Comparison of ENCODE assay signal across 35 cellular contexts in the genomic region with DNA sequence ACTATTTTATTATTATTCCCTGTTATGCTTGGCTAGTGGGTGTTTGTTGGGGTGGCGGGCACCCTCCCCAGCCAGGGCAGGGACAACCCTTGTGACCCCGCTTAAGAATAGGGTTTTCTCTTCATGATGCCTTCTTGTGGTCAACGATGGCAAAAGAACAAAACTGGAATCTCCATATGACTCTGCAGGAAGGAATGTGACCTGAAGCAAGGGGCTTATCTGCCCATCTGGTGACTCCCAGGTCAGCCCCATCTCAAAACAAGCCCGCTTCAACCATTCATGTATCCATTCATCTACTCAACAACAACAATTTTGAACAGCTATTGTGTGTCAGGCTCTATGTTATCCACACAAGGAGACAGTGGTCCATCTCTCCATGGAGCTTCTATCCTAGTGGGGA. TPM values are rescaled to one million over a fixed set of nuclear protein-coding genes. Genes with fewer than 3 reads are reported as not detected.
DNase-seq lines count a peak whose midpoint lies in the region; ATAC-seq and TF ChIP-seq lines count a peak whose summit lies in the region.
"Had no signal": no experiment of that assay in that cellular context is flagged by ENCODE, and none has a peak within 500 bp of the region (broad histone marks: within the 10 kb centered on the region; RNA-seq: fewer than 3 reads in every experiment).

No MANE protein-coding gene starts in this region.

- H3K4me2 ChIP-seq in PC-9 = peak overlapping the region; percentile 34

- TF ChIP-seq CTCF in AG10803 (conservative IDR thresholded peaks at IDR 0.05; ENCODE audit: low read length) (no peak), PC-9 (conservative IDR thresholded peaks at IDR 0.05) (no peak), endodermal cell (conservative IDR thresholded peaks at IDR 0.05) (peak; percentile 34)

- peaks cover 3% of the 10 kb centered on the region for H3K4me1 Mint-ChIP-seq in endodermal cell
- no peaks in the 10 kb centered on the region for H3K4me1 Mint-ChIP-seq in natural killer cell treated with Interleukin-12 subunit alpha and Interleukin-12 subunit beta and Interleukin-15 and Interleukin-18, amount 100 ng/mL, for 72 hours (ENCODE audit: low read depth in 2 of 2)

- intact Hi-C loops in PC-9 (cut with micrococcal nuclease; ENCODE audit: unreplicated experiment) = loop anchor here (2.0 kb wide), 1 partner anchor 325 kb away; no protein-coding TSS in a partner anchor

- no peak for ATAC-seq in GM18867 (IDR thresholded peaks at IDR 0.05; ENCODE audit: unreplicated experiment)
- ATAC-seq in natural killer cell treated with Interleukin-12 subunit alpha and Interleukin-12 subunit beta and Interleukin-15 and Interleukin-18, amount 100 ng/mL, for 72 hours = no peak
- ATAC-seq: naive thymus-derived CD4-positive, alpha-beta T cell; Panc1 had no signal

- peaks cover 3% of the 10 kb centered on the region for H3K27me3 Mint-ChIP-seq in endodermal cell (ENCODE audit: insufficient read depth)
- H3K27me3 Mint-ChIP-seq in natural killer cell treated with Interleukin-12 subunit alpha and Interleukin-12 subunit beta and Interleukin-15 and Interleukin-18, amount 100 ng/mL, for 72 hours = peaks cover 33 to 38% of the 10 kb centered on the region in 2 donors

- H3K27ac Mint-ChIP-seq in endodermal cell = no peak overlapping the region
- H3K27ac Mint-ChIP-seq in natural killer cell treated with Interleukin-12 subunit alpha and Interleukin-12 subunit beta and Interleukin-15 and Interleukin-18, amount 100 ng/mL, for 72 hours = no peak overlapping the region
- H3K27ac Mint-ChIP-seq: activated naive CD8-positive, alpha-beta T cell; activated T-cell treated with anti-CD3 and anti-CD28 coated beads, Interleukin-2, amount 50 U/mL, for 24 hours; CD8-positive, alpha-beta memory T cell; naive thymus-derived CD4-positive, alpha-beta T cell; T-helper 1 cell treated with Interleukin-12 subunit alpha and Interleukin-12 subunit beta and Interleukin-4 antibody, amounts not matched to agents 30 μg/mL and 1 μg/mL, for 36 hours had no signal

- H3K4me3 ChIP-seq in AG10803 (ENCODE audit: low read length) (no peak overlapping the region), PC-9 (no peak overlapping the region), endodermal cell (ENCODE audit: low read length) (no peak overlapping the region)
- H3K4me3 ChIP-seq: coronary artery, prostate gland, transverse colon had no signal

- DNase-seq in AG10803 (ENCODE audit: low read depth) (peak; percentile 29), ELF-1 (ENCODE audit: low read depth, low spot score) (peak; percentile 73), PC-9 (peak; percentile 24 to 79), endodermal cell (no peak), putamen (ENCODE audit: low spot score) (no peak), NCI-H2171 treated with DMSO at 0.1 percent for 48 hours (lab: John Stamatoyannopoulos, UW) (no peak)
- no peak for DNase-seq in natural killer cell treated with Interleukin-12 subunit alpha and Interleukin-12 subunit beta and Interleukin-15 and Interleukin-18, amount 100 ng/mL, for 72 hours (ENCODE audit: low spot score)
- DNase-seq: activated CD4-positive, alpha-beta T cell treated with anti-CD3 and anti-CD28 coated beads, Interleukin-2, amount 50 U/mL, for 1 hour; activated CD4-positive, CD25-positive, alpha-beta regulatory T cell; activated effector memory CD4-positive, alpha-beta T cell treated with anti-CD3 and anti-CD28 coated beads, Interleukin-2, amount 50 U/mL, for 16 hours; activated T-cell treated with anti-CD3 and anti-CD28 coated beads, Interleukin-2, amount 50 U/mL, for 24 hours; aorta; caudate nucleus; CD8-positive, alpha-beta memory T cell; effector memory CD4-positive, alpha-beta T cell; foreskin fibroblast; GDM1; IMR-90; kidney; midbrain; naive thymus-derived CD4-positive, alpha-beta T cell; NCI-H187 treated with DMSO at 0.1 percent for 48 hours; NCI-H524 treated with DMSO at 0.1 percent for 48 hours; stimulated activated CD4-positive, alpha-beta T cell treated with anti-CD3 and anti-CD28 coated beads, Interleukin-4, amount 100 ng/mL, for 24 hours; transverse colon had no signal

- no peak overlapping the region for H3K9ac ChIP-seq in endodermal cell (ENCODE audit: extremely low read depth, low read length, poor library complexity, severe bottlenecking)

- no peaks in the 10 kb centered on the region for H3K36me3 Mint-ChIP-seq in endodermal cell (ENCODE audit: low read depth)
- H3K36me3 Mint-ChIP-seq in natural killer cell treated with Interleukin-12 subunit alpha and Interleukin-12 subunit beta and Interleukin-15 and Interleukin-18, amount 100 ng/mL, for 72 hours = no peaks in the 10 kb centered on the region
- H3K36me3 Mint-ChIP-seq: activated naive CD8-positive, alpha-beta T cell; CD8-positive, alpha-beta memory T cell had no signal

- peaks cover 11% of the 10 kb centered on the region; the same call in 1 of the 2 replicates for H3F3A ChIP-seq in PC-9 (ENCODE audit: insufficient read depth, low read depth)

- H3K79me2 ChIP-seq in PC-9 (ENCODE audit: low read depth) = no peaks in the 10 kb centered on the region

- H3K4me1 ChIP-seq in PC-9 (replicated peaks; ENCODE audit: insufficient read depth) (peaks cover 22% of the 10 kb centered on the region), endodermal cell (ENCODE audit: control insufficient read depth, insufficient read depth, low read length) (no peaks in the 10 kb centered on the region)
- H3K4me1 ChIP-seq: prostate gland, transverse colon had no signal

- H3K9me3 ChIP-seq in PC-9 (ENCODE audit: insufficient read depth, low read depth) (0 out of 2 replicates have a peak, but pooled peaks cover 7% of the 10 kb centered on the region), endodermal cell (ENCODE audit: control insufficient read depth, low read length) (no peaks in the 10 kb centered on the region)
- H3K9me3 ChIP-seq: prostate gland, transverse colon had no signal

- no peaks in the 10 kb centered on the region; the same call in 1 of the 2 replicates for H3K9me2 ChIP-seq in PC-9 (ENCODE audit: insufficient read depth)

- BruUV-seq in PC-9 (replicated peaks; lab: Mats Ljungman, UMichigan) = no TSS peak

- no peaks in the 10 kb centered on the region for H3K9me3 Mint-ChIP-seq in endodermal cell
- H3K9me3 Mint-ChIP-seq in natural killer cell treated with Interleukin-12 subunit alpha and Interleukin-12 subunit beta and Interleukin-15 and Interleukin-18, amount 100 ng/mL, for 72 hours = no peaks in the 10 kb centered on the region
- H3K9me3 Mint-ChIP-seq: activated T-cell treated with anti-CD3 and anti-CD28 coated beads, Interleukin-2, amount 50 U/mL, for 24 hours; T-helper 1 cell treated with Interleukin-12 subunit alpha and Interleukin-12 subunit beta and Interleukin-4 antibody, amounts not matched to agents 30 μg/mL and 1 μg/mL, for 36 hours had no signal

- CTCF ChIA-PET in PC-9 (lab: Charles Lee) = no interaction called here

- no peaks in the 10 kb centered on the region for H3K27me3 ChIP-seq in PC-9 (ENCODE audit: insufficient read depth, low read depth)
- H3K27me3 ChIP-seq in endodermal cell (ENCODE audit: control insufficient read depth, insufficient read depth, low read length, poor library complexity, severe bottlenecking) = no peaks in the 10 kb centered on the region

- H2AFZ ChIP-seq in PC-9 = no peak overlapping the region

- POLR2A ChIA-PET in PC-9 (lab: Charles Lee; ENCODE audit: unreplicated experiment) = interaction anchor here (0.5 kb wide), 1 partner anchor 218 kb away, joined by 5 read pairs; no protein-coding TSS in a partner anchor

- WGBS in endodermal cell (ENCODE audit: insufficient coverage in 1 of 2, insufficient read length in 1 of 2), 2 experiments = 76 to 81% methylated on average over 3 to 4 of the region's 4 CpGs

- H3K4me3 Mint-ChIP-seq in endodermal cell = no peak overlapping the region
- H3K4me3 Mint-ChIP-seq in natural killer cell treated with Interleukin-12 subunit alpha and Interleukin-12 subunit beta and Interleukin-15 and Interleukin-18, amount 100 ng/mL, for 72 hours = no peak overlapping the region
- H3K4me3 Mint-ChIP-seq: activated naive CD8-positive, alpha-beta T cell; activated T-cell treated with anti-CD3 and anti-CD28 coated beads, Interleukin-2, amount 50 U/mL, for 24 hours; CD8-positive, alpha-beta memory T cell; naive thymus-derived CD4-positive, alpha-beta T cell; T-helper 1 cell treated with Interleukin-12 subunit alpha and Interleukin-12 subunit beta and Interleukin-4 antibody, amounts not matched to agents 30 μg/mL and 1 μg/mL, for 36 hours had no signal

- H3K27ac ChIP-seq in PC-9 (no peak overlapping the region), endodermal cell (ENCODE audit: low read depth, low read length) (no peak overlapping the region)
- H3K27ac ChIP-seq: coronary artery, prostate gland, transverse colon had no signal

- H3K36me3 ChIP-seq in PC-9 (ENCODE audit: low read depth) = no peaks in the 10 kb centered on the region
- H3K36me3 ChIP-seq in endodermal cell (ENCODE audit: control insufficient read depth, insufficient read depth, low read length) = no peaks in the 10 kb centered on the region
- H3K36me3 ChIP-seq: prostate gland, transverse colon had no signal

- H4K20me1 ChIP-seq in PC-9 (ENCODE audit: insufficient read depth) = no peaks in the 10 kb centered on the region

RNA-seq across cellular contexts. Expression of gene TGM6, which starts 30.9 kb away (rescaled TPM):
- total RNA-seq in PC-9 (2021) (not detected in 2 replicates), endodermal cell (not detected)
- not detected for polyA plus RNA-seq in endodermal cell (2013, experiment 1 of 2)
- polyA plus RNA-seq in endodermal cell (2013, experiment 2 of 2) = not detected
- total RNA-seq in natural killer cell treated with Interleukin-12 subunit alpha and Interleukin-12 subunit beta and Interleukin-15 and Interleukin-18, amount 100 ng/mL, for 72 hours = not detected
- total RNA-seq: aorta; CD8-positive, alpha-beta memory T cell; epithelial cell of proximal tubule; IMR-90; kidney; liver; naive thymus-derived CD4-positive, alpha-beta T cell; prostate gland; subcutaneous adipose tissue had no signal
- polyA plus RNA-seq: aorta; BJ; CD8-positive, alpha-beta memory T cell; IMR-90; liver; naive thymus-derived CD4-positive, alpha-beta T cell had no signal

RNA-seq across cellular contexts. Expression of gene TGM3, which starts 54.0 kb away (rescaled TPM):
- not detected in 2 replicates for total RNA-seq in PC-9 (2021)
- under 1 TPM; 0.29 to 0.38 TPM for total RNA-seq in endodermal cell
- not detected for polyA plus RNA-seq in endodermal cell (2013, experiment 1 of 2)
- polyA plus RNA-seq in endodermal cell (2013, experiment 2 of 2) = 0.21 TPM
- not detected for total RNA-seq in natural killer cell treated with Interleukin-12 subunit alpha and Interleukin-12 subunit beta and Interleukin-15 and Interleukin-18, amount 100 ng/mL, for 72 hours
- total RNA-seq: aorta; CD8-positive, alpha-beta memory T cell; epithelial cell of proximal tubule; IMR-90; naive thymus-derived CD4-positive, alpha-beta T cell had no signal
- polyA plus RNA-seq: BJ; CD8-positive, alpha-beta memory T cell; IMR-90; naive thymus-derived CD4-positive, alpha-beta T cell had no signal

Comparison
In these comparisons a context has a peak if more than half of its experiments do, and no peak if none do; other contexts are left out.
1. DNase-seq: peak in AG10803 (single experiment), ELF-1 (single experiment) and PC-9 (2 of 2); none in endodermal cell (single experiment), putamen (single experiment), NCI-H2171 treated with DMSO at 0.1 percent for 48 hours (single experiment) and natural killer cell treated with Interleukin-12 subunit alpha and Interleukin-12 subunit beta and Interleukin-15 and Interleukin-18, amount 100 ng/mL, for 72 hours (single experiment).